In genomic region chr7:2844153-2845077, GRCh38 we compare ENCODE assay signal across 8 cellular contexts. TPM values are rescaled to one million over a fixed set of nuclear protein-coding genes. Genes with fewer than 3 reads are reported as not detected.
DNase-seq lines count a peak whose midpoint lies in the region; TF ChIP-seq lines count a peak whose summit lies in the region.

Gene GNA12, minus strand, starts transcription at chr7:2844308. Its CDS starts 147 bp downstream, at chr7:2844161.

- H3K4me3 Mint-ChIP-seq in HFFc6: peak within 1 kb of the TSS; percentile 88
- H3K4me3 Mint-ChIP-seq in activated naive CD4-positive, alpha-beta T cell treated with anti-CD3 and anti-CD28 coated beads, Interleukin-2, amount 10 ng/mL, durations not matched to agents 7 days and 5 days: peak within 1 kb of the TSS; percentile 80

- peaks cover 12% of the 10 kb centered on the region; the same call in 1 of the 2 replicates for H3K36me3 ChIP-seq in SK-N-MC (ENCODE audit: insufficient read depth, low read length)

- H3K36me3 Mint-ChIP-seq in HFFc6 (ENCODE audit: low read depth): peaks cover 41% of the 10 kb centered on the region
- H3K36me3 Mint-ChIP-seq in activated naive CD4-positive, alpha-beta T cell treated with anti-CD3 and anti-CD28 coated beads, Interleukin-2, amount 10 ng/mL, durations not matched to agents 7 days and 5 days: peaks cover 15% of the 10 kb centered on the region

- peak within 1 kb of the TSS; percentile 73 for H3K27ac Mint-ChIP-seq in HFFc6
- peak within 1 kb of the TSS; percentile 81 for H3K27ac Mint-ChIP-seq in activated naive CD4-positive, alpha-beta T cell treated with anti-CD3 and anti-CD28 coated beads, Interleukin-2, amount 10 ng/mL, durations not matched to agents 7 days and 5 days

- CTCF ChIA-PET in activated naive CD4-positive, alpha-beta T cell treated with anti-CD3 and anti-CD28 coated beads, Interleukin-2, amount 10 ng/mL, durations not matched to agents 7 days and 5 days (lab: Charles Lee): interaction anchor here (1.0 kb wide), 2 partner anchors 18 to 21 kb away, joined by 4 read pairs; no protein-coding TSS in a partner anchor

- peak within 1 kb of the TSS; percentile 68 for H3K9ac ChIP-seq in SK-N-MC (ENCODE audit: insufficient read length)

- H3K27ac ChIP-seq in SK-N-MC (peak within 1 kb of the TSS; percentile 26; the same call in 1 of the 2 replicates), temporal lobe (ENCODE audit: low read depth, low read length) (no peak within 1 kb of the TSS)

- peak; percentile 89 for DNase-seq in GM04503 (ENCODE audit: low read depth)
- DNase-seq in HFFc6: peak; percentile 98
- peak; percentile 99 for DNase-seq in NB4 (ENCODE audit: low read depth)
- peak; percentile 79 for DNase-seq in SK-N-MC (ENCODE audit: low read depth, low spot score)
- DNase-seq in activated naive CD4-positive, alpha-beta T cell treated with anti-CD3 and anti-CD28 coated beads, Interleukin-2, amount 10 ng/mL, durations not matched to agents 7 days and 5 days: peak; percentile 99
- peak; percentile 99 for DNase-seq in germinal center (ENCODE audit: low spot score)
- DNase-seq in occipital lobe (lab: John Stamatoyannopoulos, UW): peak; percentile 99

- TF ChIP-seq POLR2A in NB4 (IDR thresholded peaks at IDR 0.05; ENCODE audit: extremely low read depth, insufficient read length): peak; percentile 43

- H3K4me3 ChIP-seq in NB4 (ENCODE audit: low read depth, low read length) (peak within 1 kb of the TSS; percentile 73), SK-N-MC (peak within 1 kb of the TSS; percentile 84)

- TF ChIP-seq CTCF in HFFc6 (IDR thresholded peaks at IDR 0.05) (no peak), NB4 (IDR thresholded peaks at IDR 0.05; ENCODE audit: low read depth, low read length) (no peak)

- no peaks in the 10 kb centered on the region; the same call in 1 of the 2 replicates for H3K27me3 Mint-ChIP-seq in HFFc6 (ENCODE audit: insufficient read depth)
- no peaks in the 10 kb centered on the region for H3K27me3 Mint-ChIP-seq in activated naive CD4-positive, alpha-beta T cell treated with anti-CD3 and anti-CD28 coated beads, Interleukin-2, amount 10 ng/mL, durations not matched to agents 7 days and 5 days

- H3K9me3 Mint-ChIP-seq in HFFc6: peaks cover 10% of the 10 kb centered on the region
- H3K9me3 Mint-ChIP-seq in activated naive CD4-positive, alpha-beta T cell treated with anti-CD3 and anti-CD28 coated beads, Interleukin-2, amount 10 ng/mL, durations not matched to agents 7 days and 5 days: no peaks in the 10 kb centered on the region

- no peaks in the 10 kb centered on the region for H3K9me3 ChIP-seq in SK-N-MC (ENCODE audit: low read depth, low read length)

- H3K4me1 Mint-ChIP-seq in HFFc6 (ENCODE audit: low read depth): peaks cover 45% of the 10 kb centered on the region
- H3K4me1 Mint-ChIP-seq in activated naive CD4-positive, alpha-beta T cell treated with anti-CD3 and anti-CD28 coated beads, Interleukin-2, amount 10 ng/mL, durations not matched to agents 7 days and 5 days: peaks cover 35% of the 10 kb centered on the region

RNA-seq across cellular contexts. Expression of gene GNA12, which starts in this region (rescaled TPM):
- total RNA-seq in HFFc6 (2021; fragmentation: NEBNext Ultra II Directional; extraction: Animal tissue kit (Norgen Biotek cat#: 25700)): 10 to 100 TPM; 52.9 to 61.9 (median 57.6) TPM
- 15.3 TPM for total RNA-seq in occipital lobe
- 18.4 TPM for total RNA-seq in temporal lobe
